Comparison of ENCODE assay signal across 6 cellular contexts in the genomic region with DNA sequence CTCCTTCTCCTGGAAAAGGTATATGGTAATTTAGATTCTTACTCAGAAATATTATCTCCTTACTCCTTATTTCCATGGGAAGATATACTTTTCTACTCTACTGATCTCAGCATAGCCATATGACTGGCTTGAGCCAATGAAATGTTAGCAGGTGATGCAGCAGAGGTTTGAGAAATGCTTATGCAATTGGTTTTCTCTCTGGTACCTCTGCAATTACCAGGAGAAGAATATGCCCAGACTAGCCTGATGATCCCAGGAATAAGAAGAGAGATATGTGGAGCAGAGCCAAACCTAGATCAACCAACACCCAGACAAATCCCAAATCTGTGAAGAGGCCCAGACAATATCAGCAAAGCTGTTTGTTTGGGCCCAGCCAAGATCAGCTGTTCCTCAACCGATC.
"Had no signal": no experiment of that assay in that cellular context is flagged by ENCODE, and none has a peak within 500 bp of the region (broad histone marks: within the 10 kb centered on the region; RNA-seq: fewer than 3 reads in every experiment).

No MANE protein-coding gene starts in this region.

- H3K4me3 ChIP-seq: GM23248, HAP-1, K562 had no signal

- DNase-seq: GM23248, GOT3, H7, IMR-90 had no signal

- H2AFZ ChIP-seq: GM23248 had no signal

- H3K9ac ChIP-seq: GM23248 had no signal

- H3K4me1 ChIP-seq: HAP-1 had no signal

- H3K36me3 ChIP-seq: HAP-1 had no signal

- H3K27ac ChIP-seq: GM23248 had no signal

- H3K9me3 ChIP-seq: HAP-1 had no signal

- ATAC-seq: K562 had no signal
